ENCODE assay signal across 18 cellular contexts in genomic region chr4:55884093-55884850, GRCh38. TPM values are rescaled to one million over a fixed set of nuclear protein-coding genes. Genes with fewer than 3 reads are reported as not detected.
DNase-seq lines count a peak whose midpoint lies in the region; ATAC-seq and TF ChIP-seq lines count a peak whose summit lies in the region.
"Had no signal": no experiment of that assay in that cellular context is flagged by ENCODE, and none has a peak within 500 bp of the region (broad histone marks: within the 10 kb centered on the region; RNA-seq: fewer than 3 reads in every experiment).

No MANE protein-coding gene starts in this region.

- H3K36me3 Mint-ChIP-seq in natural killer cell treated with Interleukin-12 subunit alpha and Interleukin-12 subunit beta and Interleukin-15 and Interleukin-18, amount 100 ng/mL, for 72 hours, result peaks cover 17% of the 10 kb centered on the region
- peaks cover 19% of the 10 kb centered on the region for H3K36me3 Mint-ChIP-seq in GM23338 (ENCODE audit: low read depth)

- DNase-seq in NCI-H82 (lab: John Stamatoyannopoulos, UW), result peak; percentile 60
- DNase-seq in erythroblast (lab: John Stamatoyannopoulos, UW), result peak; percentile 31 to 33
- DNase-seq in natural killer cell treated with Interleukin-12 subunit alpha and Interleukin-12 subunit beta and Interleukin-15 and Interleukin-18, amount 100 ng/mL, for 72 hours (ENCODE audit: low spot score), result no peak
- no peak for DNase-seq in stimulated activated CD4-positive, alpha-beta T cell treated with anti-CD3 and anti-CD28 coated beads, Interleukin-15, amount 100 ng/mL, for 24 hours
- DNase-seq in GM23338 (ENCODE audit: low spot score), result no peak
- no peak for DNase-seq in Ammon's horn (ENCODE audit: low spot score)
- DNase-seq: EL, H9, KG1, NCI-H1092 treated with DMSO at 0.1 percent for 48 hours, NCI-H187 treated with DMSO at 0.1 percent for 48 hours, NCI-H510A had no signal

- TF ChIP-seq CTCF in DOHH2 (IDR thresholded peaks at IDR 0.05; ENCODE audit: low read depth, low read length, poor library complexity, severe bottlenecking) (no peak), GM23338 (conservative IDR thresholded peaks at IDR 0.05; ENCODE audit: low read depth in 2 of 2) (no peak)

- no peaks in the 10 kb centered on the region for H3K27me3 Mint-ChIP-seq in natural killer cell treated with Interleukin-12 subunit alpha and Interleukin-12 subunit beta and Interleukin-15 and Interleukin-18, amount 100 ng/mL, for 72 hours
- no peaks in the 10 kb centered on the region for H3K27me3 Mint-ChIP-seq in GM23338 (ENCODE audit: insufficient read depth, low read depth, poor library complexity)

- H3K4me2 ChIP-seq in DOHH2 (ENCODE audit: low read length) (peak overlapping the region; percentile 64), GM23338 (no peak overlapping the region)

- H3K4me3 ChIP-seq in DOHH2 (ENCODE audit: low read length), result peak overlapping the region; percentile 53
- H3K4me3 ChIP-seq in HUES6 (ENCODE audit: low read depth, low read length), result no peak overlapping the region
- no peak overlapping the region for H3K4me3 ChIP-seq in GM23338

- H3K4me1 ChIP-seq in DOHH2 (ENCODE audit: control insufficient read depth, low read length) (peaks cover 78% of the 10 kb centered on the region), HUES6 (ENCODE audit: control insufficient read depth, insufficient read depth, low read length) (no peaks in the 10 kb centered on the region), GM23338 (ENCODE audit: insufficient read depth) (no peaks in the 10 kb centered on the region)

- H3K9me3 Mint-ChIP-seq in natural killer cell treated with Interleukin-12 subunit alpha and Interleukin-12 subunit beta and Interleukin-15 and Interleukin-18, amount 100 ng/mL, for 72 hours, result no peaks in the 10 kb centered on the region
- no peaks in the 10 kb centered on the region; the same call in 2 of the 3 replicates for H3K9me3 Mint-ChIP-seq in GM23338
- H3K9me3 Mint-ChIP-seq: T-helper 1 cell treated with Interleukin-12 subunit alpha and Interleukin-12 subunit beta and Interleukin-4 antibody, amounts not matched to agents 30 μg/mL and 1 μg/mL, for 36 hours had no signal

- H3K4me1 Mint-ChIP-seq in natural killer cell treated with Interleukin-12 subunit alpha and Interleukin-12 subunit beta and Interleukin-15 and Interleukin-18, amount 100 ng/mL, for 72 hours (ENCODE audit: low read depth in 2 of 2), result peaks cover 0 to 4% of the 10 kb centered on the region in 2 donors
- H3K4me1 Mint-ChIP-seq in GM23338, result peaks cover 5% of the 10 kb centered on the region; the same call in 2 of the 3 replicates

- TF ChIP-seq POLR2A in erythroblast (IDR thresholded peaks at IDR 0.05; ENCODE audit: low read length), result no peak

- H3K9me2 ChIP-seq in DOHH2 (replicated peaks; ENCODE audit: control insufficient read depth, low read length) (no peaks in the 10 kb centered on the region), GM23338 (ENCODE audit: insufficient read depth) (no peaks in the 10 kb centered on the region)

- peak overlapping the region; percentile 96 for H3K27ac ChIP-seq in DOHH2 (ENCODE audit: low read depth, low read length)
- H3K27ac ChIP-seq in HUES6 (ENCODE audit: low read depth, low read length), result peak overlapping the region; percentile 28; the same call in 1 of the 2 replicates
- no peak overlapping the region for H3K27ac ChIP-seq in GM23338 (ENCODE audit: low read depth)

- peaks cover 5% of the 10 kb centered on the region; the same call in 1 of the 2 replicates for H3K9me3 ChIP-seq in DOHH2 (ENCODE audit: control insufficient read depth, insufficient read depth, low read length)
- no peaks in the 10 kb centered on the region for H3K9me3 ChIP-seq in HUES6 (ENCODE audit: control insufficient read depth, insufficient read depth, low read depth, low read length)

- peaks cover 36% of the 10 kb centered on the region for H3F3A ChIP-seq in DOHH2 (ENCODE audit: control insufficient read depth, insufficient read depth)
- H3F3A ChIP-seq in GM23338 (replicated peaks; ENCODE audit: low read depth), result no peaks in the 10 kb centered on the region

- H3K36me3 ChIP-seq in DOHH2 (ENCODE audit: control insufficient read depth, low read length) (peaks cover 52% of the 10 kb centered on the region), HUES6 (ENCODE audit: control insufficient read depth, insufficient read depth, low read length) (peaks cover 18% of the 10 kb centered on the region), GM23338 (ENCODE audit: insufficient read depth) (no peaks in the 10 kb centered on the region; the same call in 1 of the 2 replicates)

- H3K79me2 ChIP-seq in DOHH2 (ENCODE audit: control insufficient read depth, low read length) (peaks cover 30% of the 10 kb centered on the region), GM23338 (replicated peaks; ENCODE audit: insufficient read depth) (no peaks in the 10 kb centered on the region)

- ATAC-seq in natural killer cell treated with Interleukin-12 subunit alpha and Interleukin-12 subunit beta and Interleukin-15 and Interleukin-18, amount 100 ng/mL, for 72 hours, result no peak
- no peak for ATAC-seq in GM23338
- ATAC-seq: Panc1, Right ventricle myocardium inferior, SK-N-SH treated with all-trans-retinoic acid at 6 μM for 48 hours had no signal

- H3K27me3 ChIP-seq in DOHH2 (ENCODE audit: control insufficient read depth, low read length), result no peaks in the 10 kb centered on the region
- no peaks in the 10 kb centered on the region for H3K27me3 ChIP-seq in HUES6 (ENCODE audit: control insufficient read depth, insufficient read depth, low read length)
- H3K27me3 ChIP-seq in GM23338 (ENCODE audit: insufficient read depth), result no peaks in the 10 kb centered on the region

- no peak overlapping the region for H3K9ac ChIP-seq in HUES6 (ENCODE audit: low read length)

- no peak overlapping the region for H2AFZ ChIP-seq in GM23338

- H3K27ac Mint-ChIP-seq in natural killer cell treated with Interleukin-12 subunit alpha and Interleukin-12 subunit beta and Interleukin-15 and Interleukin-18, amount 100 ng/mL, for 72 hours, result no peak overlapping the region
- H3K27ac Mint-ChIP-seq in GM23338, result no peak overlapping the region
- H3K27ac Mint-ChIP-seq: H9; T-helper 1 cell treated with Interleukin-12 subunit alpha and Interleukin-12 subunit beta and Interleukin-4 antibody, amounts not matched to agents 30 μg/mL and 1 μg/mL, for 36 hours had no signal

- H4K20me1 ChIP-seq in DOHH2 (ENCODE audit: control insufficient read depth, insufficient read depth, low read depth, low read length), result no peaks in the 10 kb centered on the region
- no peaks in the 10 kb centered on the region; the same call in 1 of the 2 replicates for H4K20me1 ChIP-seq in GM23338 (replicated peaks; ENCODE audit: insufficient read depth)

- H3K4me3 Mint-ChIP-seq in natural killer cell treated with Interleukin-12 subunit alpha and Interleukin-12 subunit beta and Interleukin-15 and Interleukin-18, amount 100 ng/mL, for 72 hours, result no peak overlapping the region
- no peak overlapping the region for H3K4me3 Mint-ChIP-seq in GM23338
- H3K4me3 Mint-ChIP-seq: H9; T-helper 1 cell treated with Interleukin-12 subunit alpha and Interleukin-12 subunit beta and Interleukin-4 antibody, amounts not matched to agents 30 μg/mL and 1 μg/mL, for 36 hours had no signal

TF ChIP-seq in GM23338, 12 proteins besides CTCF, POLR2A, EP300 and RAD21:
- TF ChIP-seq CREB1 (CRISPR knock-in tag; IDR thresholded peaks at IDR 0.05; ENCODE audit: low read depth) (no peak), EZH2 (IDR thresholded peaks at IDR 0.05; ENCODE audit: low read depth, unreplicated experiment) (no peak)
TF ChIP-seq in GM23338: peak in this region for 0.

RNA-seq across cellular contexts. Expression of gene EXOC1, which starts 30.8 kb away (rescaled TPM):
- 10 to 100 TPM; 22.1 to 26.1 TPM for total RNA-seq in natural killer cell treated with Interleukin-12 subunit alpha and Interleukin-12 subunit beta and Interleukin-15 and Interleukin-18, amount 100 ng/mL, for 72 hours
- total RNA-seq in GM23338 (2014; rRNA removed; shearing (Covaris generic)), result 22.2 and 30.3 TPM in 2 replicates
- polyA plus RNA-seq in GM23338 (2016; fragmentation: Nextera tagmentation; extraction: Ambion mirVana), result 11.1 and 13.4 TPM in 2 replicates

Comparison
In these comparisons a context has a peak if more than half of its experiments do, and no peak if none do; other contexts are left out.
1. DNase-seq: peak in NCI-H82 (single experiment) and erythroblast (2 of 2); none in natural killer cell treated with Interleukin-12 subunit alpha and Interleukin-12 subunit beta and Interleukin-15 and Interleukin-18, amount 100 ng/mL, for 72 hours (single experiment), stimulated activated CD4-positive, alpha-beta T cell treated with anti-CD3 and anti-CD28 coated beads, Interleukin-15, amount 100 ng/mL, for 24 hours (single experiment), GM23338 (single experiment) and Ammon's horn (single experiment).